Comparison of ENCODE assay signal across 19 cellular contexts in genomic region chr3:143529778-143530177, GRCh38.
"Had no signal": no experiment of that assay in that cellular context is flagged by ENCODE, and none has a peak within 500 bp of the region (broad histone marks: within the 10 kb centered on the region; RNA-seq: fewer than 3 reads in every experiment).

No MANE protein-coding gene starts in this region.

- H3K4me1 Mint-ChIP-seq: activated T-helper 17 cell treated with anti-CD3 and anti-CD28 coated beads, Interleukin-2, amount 50 U/mL, for 72 hours had no signal

- H3K27me3 ChIP-seq: heart right ventricle, upper lobe of left lung had no signal

- ATAC-seq: activated T-helper 17 cell treated with anti-CD3 and anti-CD28 coated beads, Interleukin-2, amount 50 U/mL, for 72 hours; stimulated activated naive CD8-positive, alpha-beta T cell treated with anti-CD3 and anti-CD28 coated beads, Interleukin-15, amount 100 ng/mL, for 72 hours had no signal

- H3K4me3 ChIP-seq: heart right ventricle, upper lobe of left lung had no signal

- DNase-seq: activated CD4-positive, alpha-beta T cell treated with anti-CD3 and anti-CD28 coated beads, Interleukin-2, amount 10 ng/mL, durations not matched to agents 24 days and 14 days; activated CD8-positive, alpha-beta T cell treated with anti-CD3 and anti-CD28 coated beads for 36 hours; activated naive CD4-positive, alpha-beta T cell; activated naive CD8-positive, alpha-beta T cell treated with anti-CD3 and anti-CD28 coated beads, Interleukin-2, amount 10 ng/mL, durations not matched to agents 7 days and 5 days; activated T-cell treated with anti-CD3 and anti-CD28 coated beads, Interleukin-2, amount 50 U/mL, for 1 hour; anterior cingulate cortex; cortex of kidney; effector CD4-positive, alpha-beta T cell; heart right ventricle; immature natural killer cell; kidney glomerular epithelial cell; posterior cingulate gyrus; stimulated activated CD4-positive, alpha-beta T cell treated with anti-CD3 and anti-CD28 coated beads, Interleukin-2, amount 100 ng/mL, for 24 hours; stimulated activated naive CD8-positive, alpha-beta T cell treated with anti-CD3 and anti-CD28 coated beads, Interleukin-15, amount 100 ng/mL, for 72 hours; T1000; upper lobe of left lung had no signal

- H3K27ac ChIP-seq: upper lobe of left lung had no signal

- H3K9me3 Mint-ChIP-seq: activated T-helper 17 cell treated with anti-CD3 and anti-CD28 coated beads, Interleukin-2, amount 50 U/mL, for 72 hours; immature natural killer cell; nephron had no signal

- H3K9me3 ChIP-seq: upper lobe of left lung had no signal

- H3K27ac Mint-ChIP-seq: activated CD4-positive, alpha-beta T cell treated with anti-CD3 and anti-CD28 coated beads, Interleukin-2, amount 10 ng/mL, durations not matched to agents 24 days and 14 days; activated T-helper 17 cell treated with anti-CD3 and anti-CD28 coated beads, Interleukin-2, amount 50 U/mL, for 72 hours; stimulated activated naive CD8-positive, alpha-beta T cell treated with anti-CD3 and anti-CD28 coated beads, Interleukin-15, amount 100 ng/mL, for 72 hours had no signal

- H3K27me3 Mint-ChIP-seq: activated CD4-positive, alpha-beta T cell treated with anti-CD3 and anti-CD28 coated beads, Interleukin-2, amount 10 ng/mL, durations not matched to agents 24 days and 14 days; activated CD8-positive, alpha-beta T cell treated with anti-CD3 and anti-CD28 coated beads for 36 hours; activated naive CD8-positive, alpha-beta T cell treated with anti-CD3 and anti-CD28 coated beads, Interleukin-2, amount 10 ng/mL, durations not matched to agents 7 days and 5 days; activated T-helper 17 cell treated with anti-CD3 and anti-CD28 coated beads, Interleukin-2, amount 50 U/mL, for 72 hours; brain; stimulated activated naive CD8-positive, alpha-beta T cell treated with anti-CD3 and anti-CD28 coated beads, Interleukin-15, amount 100 ng/mL, for 72 hours had no signal

- H3K4me3 Mint-ChIP-seq: activated CD4-positive, alpha-beta T cell treated with anti-CD3 and anti-CD28 coated beads, Interleukin-2, amount 10 ng/mL, durations not matched to agents 24 days and 14 days; activated CD8-positive, alpha-beta T cell treated with anti-CD3 and anti-CD28 coated beads for 36 hours; activated naive CD8-positive, alpha-beta T cell treated with anti-CD3 and anti-CD28 coated beads, Interleukin-2, amount 10 ng/mL, durations not matched to agents 7 days and 5 days; activated T-helper 17 cell treated with anti-CD3 and anti-CD28 coated beads, Interleukin-2, amount 50 U/mL, for 72 hours; brain; nephron had no signal

- H3K36me3 Mint-ChIP-seq: brain had no signal

- H3K36me3 ChIP-seq: heart right ventricle, upper lobe of left lung had no signal
